In the genomic region with DNA sequence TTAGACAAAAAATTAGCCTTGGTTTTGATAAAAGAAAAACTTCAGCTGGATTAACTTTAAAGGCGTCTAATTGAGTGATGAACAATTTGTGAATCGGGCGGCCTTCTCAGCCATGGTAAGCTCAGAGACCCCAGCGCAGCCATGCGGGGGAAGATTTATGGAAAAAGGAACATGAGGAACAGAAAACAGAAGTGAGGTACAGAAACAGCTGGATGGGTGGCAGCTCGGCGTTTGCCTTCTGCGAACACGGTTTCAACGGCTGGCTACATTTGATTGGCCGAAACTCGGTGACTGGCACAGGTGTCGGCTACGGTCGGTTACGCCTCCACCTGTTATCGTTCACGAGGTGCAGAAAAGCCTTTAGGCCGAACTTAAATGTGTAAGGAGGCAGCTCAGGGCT, we compare ENCODE assay signal across 21 cellular contexts.
"Had no signal": no experiment of that assay in that cellular context is flagged by ENCODE, and none has a peak within 500 bp of the region (broad histone marks: within the 10 kb centered on the region; RNA-seq: fewer than 3 reads in every experiment).

No MANE protein-coding gene starts in this region.

- DNase-seq: naive thymus-derived CD4-positive, alpha-beta T cell; natural killer cell; pancreas; small intestine; stimulated activated CD4-positive, alpha-beta T cell treated with anti-CD3 and anti-CD28 coated beads, Interleukin-15, amount 100 ng/mL, for 24 hours; stimulated activated CD4-positive, alpha-beta T cell treated with anti-CD3 and anti-CD28 coated beads, Interleukin-2, amount 100 ng/mL, for 24 hours; stimulated activated CD4-positive, alpha-beta T cell treated with anti-CD3 and anti-CD28 coated beads, Interleukin-2, amount 100 ng/mL, for 48 hours; stimulated activated CD4-positive, alpha-beta T cell treated with anti-CD3 and anti-CD28 coated beads, Interleukin-4, amount 100 ng/mL, for 4 hours; stimulated activated CD8-positive, alpha-beta memory T cell treated with anti-CD3 and anti-CD28 coated beads, Interleukin-4, amount 100 ng/mL, for 48 hours; stimulated activated naive CD4-positive, alpha-beta T cell; stomach; thyroid gland; trophoblast cell; upper lobe of left lung had no signal

- H3K4me3 ChIP-seq: neural progenitor cell, pancreas, prostate gland, right atrium auricular region, stomach, thoracic aorta, thyroid gland, tibial nerve, upper lobe of left lung, vagina had no signal

- H3K4me1 ChIP-seq: pancreas, prostate gland, right atrium auricular region, stomach, thyroid gland, tibial nerve, upper lobe of left lung, vagina had no signal

- H3K36me3 ChIP-seq: neural progenitor cell, neutrophil, pancreas, prostate gland, right atrium auricular region, stomach, thoracic aorta, thyroid gland, tibial nerve, upper lobe of left lung, vagina had no signal

- H3K27me3 ChIP-seq: neural progenitor cell, neutrophil, pancreas, right atrium auricular region, stomach, thyroid gland, tibial nerve, upper lobe of left lung, vagina had no signal

- H3K9ac ChIP-seq: neural progenitor cell had no signal

- H3K9me3 ChIP-seq: neutrophil, pancreas, prostate gland, right atrium auricular region, stomach, thoracic aorta, thyroid gland, tibial nerve, upper lobe of left lung, vagina had no signal

- H3K27ac ChIP-seq: neutrophil, pancreas, prostate gland, right atrium auricular region, stomach, thoracic aorta, thyroid gland, tibial nerve, upper lobe of left lung, vagina had no signal
